In genomic region chr3:100710355-100711198, GRCh38 we compare ENCODE assay signal across 8 cellular contexts. TPM values are rescaled to one million over a fixed set of nuclear protein-coding genes. Genes with fewer than 3 reads are reported as not detected.
DNase-seq lines count a peak whose midpoint lies in the region; ATAC-seq and TF ChIP-seq lines count a peak whose summit lies in the region.

No MANE protein-coding gene starts in this region.

- peak; percentile 61 for DNase-seq in Daoy (ENCODE audit: low read depth)
- DNase-seq in HT1080 (ENCODE audit: low read depth): peak; percentile 56
- DNase-seq in T-helper 2 cell: peak in 4 of 5 experiments; percentile 25 to 88 (median 52)
- peak; percentile 22 to 44 (median 38) for DNase-seq in body of pancreas
- DNase-seq in kidney glomerular epithelial cell (lab: John Stamatoyannopoulos, UW): peak; percentile 67
- peak; percentile 72 for DNase-seq in stimulated activated CD4-positive, alpha-beta T cell treated with anti-CD3 and anti-CD28 coated beads, Interleukin-4, amount 100 ng/mL, for 1 hour
- no peak for DNase-seq in substantia nigra (lab: John Stamatoyannopoulos, UW)

- peak overlapping the region; percentile 58 to 60 for H3K4me3 ChIP-seq in body of pancreas

- H3K4me1 ChIP-seq in body of pancreas: peaks cover 33% of the 10 kb centered on the region

- peak overlapping the region; percentile 89 to 98 (median 93) for H3K27ac ChIP-seq in body of pancreas
- H3K27ac ChIP-seq in substantia nigra (ENCODE audit: low read depth, low read length, poor library complexity, severe bottlenecking): no peak overlapping the region

- ATAC-seq in GM21447 (IDR thresholded peaks at IDR 0.05; ENCODE audit: unreplicated experiment) (peak; percentile 39), body of pancreas (no peak)

- intact Hi-C loops in body of pancreas (cut with DNase I): no loop called here

- TF ChIP-seq CTCF in body of pancreas (IDR thresholded peaks at IDR 0.05): no peak

- H3K9me3 ChIP-seq in body of pancreas: no peaks in the 10 kb centered on the region

- H3K27me3 ChIP-seq in body of pancreas: no peaks in the 10 kb centered on the region

- TF ChIP-seq POLR2A in body of pancreas (IDR thresholded peaks at IDR 0.05): no peak

- H3K36me3 ChIP-seq in body of pancreas (replicated peaks in 1 of 2; ENCODE audit: insufficient read depth in 1 of 2, low read depth in 2 of 2): no peaks in the 10 kb centered on the region

- WGBS in body of pancreas, 2 donors: 38 to 44% methylated on average over 16 of the region's 16 CpGs

RNA-seq across cellular contexts. Expression of gene TFG, which starts 1.3 kb away (rescaled TPM):
- total RNA-seq in Daoy (2014; rRNA removed; shearing (Covaris generic)): 97.8 and 107 TPM in 2 replicates
- 59.5 and 105 TPM in 2 replicates for total RNA-seq in HT1080 (2014; rRNA removed; shearing (Covaris generic))
- 160 and 177 TPM in 2 replicates for polyA plus RNA-seq in HT1080 (2015; cell fraction: cytosol; rRNA removed)
- 220 and 223 TPM in 2 replicates for polyA plus RNA-seq in HT1080 (2015; cell fraction: nucleus; rRNA removed)
- total RNA-seq in body of pancreas: 10 to 100 TPM; 46.1 to 55.8 TPM

Comparison
In these comparisons a context has a peak if more than half of its experiments do, and no peak if none do; other contexts are left out.
1. DNase-seq: peak in Daoy (single experiment), HT1080 (single experiment), T-helper 2 cell (4 of 5), body of pancreas (4 of 4), kidney glomerular epithelial cell (single experiment) and stimulated activated CD4-positive, alpha-beta T cell treated with anti-CD3 and anti-CD28 coated beads, Interleukin-4, amount 100 ng/mL, for 1 hour (single experiment); none in substantia nigra (0 of 49).